10 cellular contexts compared by ENCODE assay signal in the genomic region with DNA sequence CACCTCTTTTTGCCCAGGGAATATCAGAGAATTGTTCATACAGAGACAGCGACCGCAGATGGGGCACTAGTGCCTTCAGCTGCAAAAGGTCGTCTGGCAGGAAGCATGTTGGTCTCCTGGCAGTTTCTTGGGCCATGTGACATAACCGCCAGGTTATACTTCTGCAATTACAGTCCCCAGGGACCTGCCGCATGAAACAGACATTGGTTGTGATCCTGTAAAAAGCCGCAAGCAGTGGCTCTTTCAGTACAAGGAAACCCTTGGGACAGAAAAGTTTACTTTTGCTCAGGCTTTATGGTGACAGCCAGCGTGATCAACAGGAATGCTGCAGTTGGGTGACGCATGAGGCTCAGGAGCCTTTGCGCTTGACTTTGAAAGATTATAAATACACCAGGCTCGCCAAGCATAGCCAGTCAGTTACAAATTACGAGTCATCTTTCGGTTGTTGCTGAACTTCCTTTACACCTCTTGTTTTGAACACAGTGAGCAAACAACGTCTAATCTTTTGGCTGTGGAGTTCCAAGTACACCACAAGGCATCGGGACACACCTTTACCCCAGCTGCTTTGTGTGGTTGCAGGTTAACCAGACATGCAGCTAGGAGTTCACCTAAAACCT. TPM values are rescaled to one million over a fixed set of nuclear protein-coding genes. Genes with fewer than 3 reads are reported as not detected.
A peak's percentile ranks its signal among the peaks of the same experiment; 100 is the strongest.
DNase-seq lines count a peak whose midpoint lies in the region; ATAC-seq and TF ChIP-seq lines count a peak whose summit lies in the region.
"Had no signal": no experiment of that assay in that cellular context is flagged by ENCODE, and none has a peak within 500 bp of the region (broad histone marks: within the 10 kb centered on the region; RNA-seq: fewer than 3 reads in every experiment).

No MANE protein-coding gene starts in this region.

- H2AFZ ChIP-seq in hepatocyte: peak overlapping the region; percentile 48

- H3K27ac ChIP-seq in hepatocyte: peak overlapping the region; percentile 91
- H3K27ac ChIP-seq in upper lobe of right lung: peak overlapping the region; percentile 58
- H3K27ac ChIP-seq: C4-2B had no signal

- peak overlapping the region; percentile 61 for H3K4me2 ChIP-seq in hepatocyte

- 53% methylated on average over 14 of the region's 14 CpGs for WGBS in hepatocyte (ENCODE audit: low lambda C conversion rate, missing lambda C conversion rate)

- TF ChIP-seq CTCF in hepatocyte (IDR thresholded peaks at IDR 0.05; ENCODE audit: poor library complexity) (no peak), upper lobe of right lung (IDR thresholded peaks at IDR 0.05) (no peak)

- H3K79me2 ChIP-seq in hepatocyte: no peaks in the 10 kb centered on the region

- intact Hi-C loops in upper lobe of right lung (cut with DNase I): no loop called here

- H3K27me3 ChIP-seq in hepatocyte: no peaks in the 10 kb centered on the region
- H3K27me3 ChIP-seq in upper lobe of right lung: no peaks in the 10 kb centered on the region
- H3K27me3 ChIP-seq: heart right ventricle had no signal

- H3K9me3 ChIP-seq in hepatocyte (ENCODE audit: low read depth) (no peaks in the 10 kb centered on the region), upper lobe of right lung (no peaks in the 10 kb centered on the region)
- H3K9me3 ChIP-seq: heart right ventricle had no signal

- no peaks in the 10 kb centered on the region for H3K9me2 ChIP-seq in hepatocyte (replicated peaks; ENCODE audit: insufficient read depth)

- no peaks in the 10 kb centered on the region for H4K20me1 ChIP-seq in hepatocyte (ENCODE audit: insufficient read depth, poor library complexity, severe bottlenecking)

- no peak overlapping the region for H3K4me3 ChIP-seq in hepatocyte
- peak overlapping the region; percentile 5 for H3K4me3 ChIP-seq in upper lobe of right lung

- no peaks in the 10 kb centered on the region for H3K36me3 ChIP-seq in hepatocyte (replicated peaks; ENCODE audit: insufficient read depth, low read depth)
- no peaks in the 10 kb centered on the region for H3K36me3 ChIP-seq in upper lobe of right lung
- H3K36me3 ChIP-seq: heart right ventricle had no signal

- ATAC-seq in HG02973 (IDR thresholded peaks at IDR 0.05; ENCODE audit: unreplicated experiment) (peak; percentile 65), upper lobe of right lung (peak; percentile 38)

- DNase-seq in activated gamma-delta T cell treated with Interleukin-2 at 50 U/mL for 16 hours (peak; percentile 69), activated gamma-delta T cell (lab: John Stamatoyannopoulos, UW) (no peak), NOMO-1 (lab: John Stamatoyannopoulos, UW; ENCODE audit: unreplicated experiment in 2 of 2) (peak; percentile 92 to 98), activated T-cell treated with anti-CD3 and anti-CD28 coated beads for 24 hours (ENCODE audit: low read depth) (peak; percentile 41), hepatocyte (ENCODE audit: low spot score) (peak; percentile 78), upper lobe of right lung (no peak), NCI-H748 (lab: John Stamatoyannopoulos, UW; ENCODE audit: unreplicated experiment) (no peak)
- DNase-seq: heart right ventricle had no signal

- H3K4me1 ChIP-seq in hepatocyte (ENCODE audit: insufficient read depth) (peaks cover 11% of the 10 kb centered on the region), upper lobe of right lung (peaks cover 13% of the 10 kb centered on the region)

RNA-seq across cellular contexts. Expression of a gene that starts 50.5 kb away (rescaled TPM):
- total RNA-seq in hepatocyte (not detected in 2 replicates), upper lobe of right lung (not detected)
- polyA plus RNA-seq in hepatocyte: not detected in 2 replicates

Comparison
In these comparisons a context has a peak if more than half of its experiments do, and no peak if none do; other contexts are left out.
1. DNase-seq: peak in activated gamma-delta T cell treated with Interleukin-2 at 50 U/mL for 16 hours (single experiment), NOMO-1 (2 of 2), activated T-cell treated with anti-CD3 and anti-CD28 coated beads for 24 hours (single experiment) and hepatocyte (single experiment); none in activated gamma-delta T cell (single experiment), upper lobe of right lung (single experiment) and NCI-H748 (single experiment).